In the genomic region with DNA sequence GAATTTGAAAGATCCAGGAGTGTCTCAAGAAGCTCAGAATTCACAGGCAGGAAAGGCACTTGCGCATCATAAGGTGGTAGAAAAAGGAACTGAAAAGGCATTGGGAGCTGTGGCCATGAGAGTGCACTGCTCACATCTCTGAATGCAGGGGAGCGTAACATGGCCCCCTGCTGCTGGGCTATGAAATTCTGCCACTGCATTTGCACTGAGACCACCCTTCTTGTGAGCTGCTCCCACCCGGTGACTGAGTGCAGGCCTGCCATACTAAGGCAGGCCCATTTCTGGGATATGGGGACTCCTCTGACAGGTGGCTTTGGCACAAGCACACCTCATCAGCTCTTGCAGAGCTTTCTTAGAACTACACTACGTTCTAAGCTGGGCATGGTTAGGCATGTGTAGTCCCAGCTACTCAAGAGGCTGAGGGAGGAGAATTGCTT, we compare ENCODE assay signal across 10 cellular contexts.
A peak's percentile ranks its signal among the peaks of the same experiment; 100 is the strongest.
DNase-seq lines count a peak whose midpoint lies in the region; ATAC-seq lines count a peak whose summit lies in the region.
"Had no signal": no experiment of that assay in that cellular context is flagged by ENCODE, and none has a peak within 500 bp of the region (broad histone marks: within the 10 kb centered on the region; RNA-seq: fewer than 3 reads in every experiment).

No MANE protein-coding gene starts in this region.

- no peak overlapping the region for H3K4me3 Mint-ChIP-seq in memory B cell
- H3K4me3 Mint-ChIP-seq: neural progenitor cell had no signal

- H3K9me3 Mint-ChIP-seq in memory B cell, result no peaks in the 10 kb centered on the region

- H3K27ac Mint-ChIP-seq in memory B cell, result peak overlapping the region; percentile 4
- H3K27ac Mint-ChIP-seq: neural progenitor cell had no signal

- no peaks in the 10 kb centered on the region for H3K27me3 Mint-ChIP-seq in memory B cell

- DNase-seq in memory B cell (ENCODE audit: low spot score in 2 of 2) (peak in 1 of 2 donors; percentile 25), amniotic stem cell (lab: John Stamatoyannopoulos, UW) (no peak), anterior cingulate cortex (lab: John Stamatoyannopoulos, UW) (no peak), COLO668 (lab: John Stamatoyannopoulos, UW; ENCODE audit: unreplicated experiment) (no peak), HUDEP-2 (lab: John Stamatoyannopoulos, UW; ENCODE audit: unreplicated experiment in 76 of 76) (no peak)
- DNase-seq: activated CD8-positive, alpha-beta memory T cell treated with anti-CD3 and anti-CD28 coated beads, Interleukin-2, amount 50 U/mL, for 48 hours had no signal

- H3K4me1 Mint-ChIP-seq in memory B cell, result peaks cover 14% of the 10 kb centered on the region

- ATAC-seq in GM18858 (IDR thresholded peaks at IDR 0.05; ENCODE audit: unreplicated experiment), result peak; percentile 91
- peak; percentile 81 for ATAC-seq in GM21717 (IDR thresholded peaks at IDR 0.05; ENCODE audit: unreplicated experiment)
- peak; percentile 91 for ATAC-seq in HG03460 (IDR thresholded peaks at IDR 0.05; ENCODE audit: unreplicated experiment)
- ATAC-seq in memory B cell (ENCODE audit: low read depth), result peak; percentile 99

- peaks cover 2% of the 10 kb centered on the region for H3K36me3 Mint-ChIP-seq in memory B cell
- H3K36me3 Mint-ChIP-seq: neural progenitor cell had no signal
